ENCODE assay signal across 10 cellular contexts in genomic region chr11:94731921-94732601, GRCh38.
DNase-seq lines count a peak whose midpoint lies in the region; FAIRE-seq lines count a peak whose summit lies in the region.
"Had no signal": no experiment of that assay in that cellular context is flagged by ENCODE, and none has a peak within 500 bp of the region (broad histone marks: within the 10 kb centered on the region; RNA-seq: fewer than 3 reads in every experiment).

No MANE protein-coding gene starts in this region.

- no peak for FAIRE-seq in urothelium cell line (lab: Jason Lieb, UNC)

- DNase-seq in NCI-H2171 treated with DMSO at 0.1 percent for 48 hours (lab: John Stamatoyannopoulos, UW) (peak; percentile 19), NCI-H2171 (lab: John Stamatoyannopoulos, UW) (no peak), amniotic epithelial cell (ENCODE audit: low read depth) (peak; percentile 94), iPS-NIHi7 (ENCODE audit: extremely low spot score) (peak; percentile 30), urothelium cell line (ENCODE audit: low spot score) (peak; percentile 53), retina (no peak)
- DNase-seq in activated CD4-positive, alpha-beta T cell treated with anti-CD3 and anti-CD28 coated beads for 1 hour: no peak
- DNase-seq in activated naive CD4-positive, alpha-beta T cell treated with anti-CD3 and anti-CD28 coated beads, Interleukin-2, amount 50 U/mL, for 16 hours: no peak
- DNase-seq: activated T-cell treated with anti-CD3 and anti-CD28 coated beads, Interleukin-2, amount 50 U/mL, for 24 hours; left colon had no signal

Comparison
In these comparisons a context has a peak if more than half of its experiments do, and no peak if none do; other contexts are left out.
1. DNase-seq: peak in NCI-H2171 treated with DMSO at 0.1 percent for 48 hours (single experiment), amniotic epithelial cell (single experiment), iPS-NIHi7 (single experiment) and urothelium cell line (single experiment); none in NCI-H2171 (single experiment), retina (single experiment), activated CD4-positive, alpha-beta T cell treated with anti-CD3 and anti-CD28 coated beads for 1 hour (single experiment) and activated naive CD4-positive, alpha-beta T cell treated with anti-CD3 and anti-CD28 coated beads, Interleukin-2, amount 50 U/mL, for 16 hours (single experiment).